Comparison of ENCODE assay signal across 8 cellular contexts in the genomic region with DNA sequence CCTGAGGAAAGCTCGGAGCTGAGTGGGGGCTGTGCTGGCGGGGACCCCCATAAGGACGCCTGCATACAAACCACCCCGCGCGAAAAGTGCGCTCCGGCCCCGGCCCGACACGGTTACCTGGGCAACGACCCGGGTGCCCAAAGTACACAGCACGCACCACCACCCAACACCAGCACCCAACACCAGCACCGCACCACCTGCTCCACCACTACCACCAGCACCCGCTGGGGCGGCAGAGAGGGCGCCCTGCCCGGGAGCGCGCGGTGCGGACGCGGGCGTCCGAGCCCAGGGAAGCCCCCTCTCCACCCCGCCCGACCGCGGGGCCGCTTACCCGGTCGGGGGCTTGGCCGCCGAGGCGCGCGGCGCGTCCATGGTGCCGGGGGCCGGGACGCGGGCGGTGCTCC. TPM values are rescaled to one million over a fixed set of nuclear protein-coding genes. Genes with fewer than 3 reads are reported as not detected.
A peak's percentile ranks its signal among the peaks of the same experiment; 100 is the strongest.
DNase-seq lines count a peak whose midpoint lies in the region; ATAC-seq and TF ChIP-seq lines count a peak whose summit lies in the region.

No MANE protein-coding gene starts in this region.

- peak in 17 of 61 donors; percentile 28 to 79 (median 63) for DNase-seq in caudate nucleus (lab: John Stamatoyannopoulos, UW)
- DNase-seq in mesothelial cell of epicardium (ENCODE audit: low spot score in 2 of 2, unreplicated experiment in 2 of 2) = peak in 1 of 2 experiments; percentile 55
- no peak for DNase-seq in activated gamma-delta T cell (lab: John Stamatoyannopoulos, UW)

- H3K27ac Mint-ChIP-seq in mesothelial cell of epicardium = no peak overlapping the region

- H3K27ac ChIP-seq in 22Rv1 (peak overlapping the region; percentile 50), HUES64 (ENCODE audit: low read depth, low read length) (peak overlapping the region; percentile 49; the same call in 1 of the 2 replicates), caudate nucleus (ENCODE audit: low read depth, low read length) (peak overlapping the region; percentile 94)

- peak overlapping the region; percentile 79 for H3K4me3 Mint-ChIP-seq in mesothelial cell of epicardium

- H3K27me3 ChIP-seq in HUES64 (ENCODE audit: insufficient read depth, low read length) = peaks cover 48% of the 10 kb centered on the region

- no peak for ATAC-seq in HG02759 (IDR thresholded peaks at IDR 0.05; ENCODE audit: unreplicated experiment)
- ATAC-seq in HG03571 (IDR thresholded peaks at IDR 0.05; ENCODE audit: unreplicated experiment) = no peak
- ATAC-seq in GM21576 (IDR thresholded peaks at IDR 0.05; ENCODE audit: unreplicated experiment) = no peak

- H3K9ac ChIP-seq in HUES64 (ENCODE audit: low read depth, low read length) = peak overlapping the region; percentile 70

- H3K9me3 ChIP-seq in HUES64 (ENCODE audit: insufficient read depth, low read depth, low read length) = no peaks in the 10 kb centered on the region

- peaks cover 63% of the 10 kb centered on the region for H3K27me3 Mint-ChIP-seq in mesothelial cell of epicardium (ENCODE audit: low read depth)

- peaks cover 40% of the 10 kb centered on the region for H3K4me1 ChIP-seq in HUES64 (ENCODE audit: insufficient read depth, low read length)

- no peaks in the 10 kb centered on the region for H3K36me3 ChIP-seq in HUES64 (ENCODE audit: insufficient read depth, low read length)

- under 1% methylated on average over 46 of the region's 46 CpGs for WGBS in HUES64

- H3K9me3 Mint-ChIP-seq in mesothelial cell of epicardium = no peaks in the 10 kb centered on the region

- H3K4me1 Mint-ChIP-seq in mesothelial cell of epicardium = peaks cover 6% of the 10 kb centered on the region

- H3K4me3 ChIP-seq in HUES64 (ENCODE audit: low read length) = peak overlapping the region; percentile 73

- no peaks in the 10 kb centered on the region for H3K36me3 Mint-ChIP-seq in mesothelial cell of epicardium

- TF ChIP-seq CTCF in 22Rv1 (IDR thresholded peaks at IDR 0.05) = peak; percentile 63
- no peak for TF ChIP-seq CTCF in mesothelial cell of epicardium (IDR thresholded peaks at IDR 0.05; ENCODE audit: unreplicated experiment)

RNA-seq across cellular contexts. Expression of gene COBL, which starts 0.3 kb away (rescaled TPM):
- polyA plus RNA-seq in HUES64 (2013, experiment 1 of 2) = 11.6 TPM
- polyA plus RNA-seq in HUES64 (2013, experiment 2 of 2) = 13.9 TPM
- total RNA-seq in mesothelial cell of epicardium = 0.66 to 1.2 TPM (median 0.75 TPM) in 3 replicates
